In the genomic region with DNA sequence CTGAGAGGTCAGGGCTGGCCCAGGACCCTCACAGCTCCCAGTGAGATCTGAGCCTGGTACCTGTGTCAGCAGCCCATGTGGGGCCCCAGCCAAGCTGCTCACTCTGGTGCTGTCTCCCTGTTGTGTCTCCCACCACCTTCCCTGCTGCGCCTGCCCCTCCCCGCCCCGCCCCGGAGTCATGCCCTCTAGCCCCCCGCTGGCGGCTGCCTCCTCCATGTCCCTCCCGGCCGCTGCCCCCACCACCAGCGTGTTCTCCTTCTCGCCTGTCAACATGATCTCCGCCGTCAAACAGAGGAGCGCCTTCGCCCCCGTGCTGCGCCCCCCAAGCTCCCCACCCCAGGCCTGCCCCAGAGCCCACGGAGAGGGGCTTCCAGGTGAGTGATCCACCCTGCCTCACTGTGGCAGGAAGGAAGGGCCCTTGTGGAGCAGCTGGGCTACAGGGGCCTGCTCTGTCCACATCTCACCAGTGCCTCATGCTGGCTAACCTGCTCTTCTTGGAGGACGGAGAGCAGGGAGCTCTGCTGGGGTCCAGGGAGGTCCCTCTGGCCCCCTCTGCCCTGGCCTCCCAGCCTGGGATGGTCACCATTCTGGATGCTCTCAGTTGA, we compare ENCODE assay signal across 23 cellular contexts. TPM values are rescaled to one million over a fixed set of nuclear protein-coding genes. Genes with fewer than 3 reads are reported as not detected.
"Had no signal": no experiment of that assay in that cellular context is flagged by ENCODE, and none has a peak within 500 bp of the region (broad histone marks: within the 10 kb centered on the region; RNA-seq: fewer than 3 reads in every experiment).

No MANE protein-coding gene starts in this region.

- DNase-seq: activated CD4-positive, alpha-beta memory T cell treated with anti-CD3 and anti-CD28 coated beads, Interleukin-2, amount 10 ng/mL, durations not matched to agents 7 days and 5 days; activated CD4-positive, alpha-beta T cell treated with anti-CD3 and anti-CD28 coated beads, Interleukin-2, amount 50 U/mL, for 1 hour; activated gamma-delta T cell treated with Interleukin-2 at 50 U/mL for 16 hours; activated naive CD8-positive, alpha-beta T cell treated with anti-CD3 and anti-CD28 coated beads for 36 hours; activated T-cell treated with anti-CD3 and anti-CD28 coated beads, Interleukin-2, amount 50 U/mL, for 4 hours; anterior cingulate cortex; cerebellar nuclear complex; KG1; NCI-H1092; NCI-H2029; NCI-H2107; NCI-H2171 treated with DMSO at 0.1 percent for 48 hours; NCI-H226; SIG-M5; T-helper 17 cell had no signal

- H3K4me3 Mint-ChIP-seq: activated CD4-positive, alpha-beta memory T cell treated with anti-CD3 and anti-CD28 coated beads, Interleukin-2, amount 10 ng/mL, durations not matched to agents 7 days and 5 days; activated CD4-positive, alpha-beta T cell treated with anti-CD3 and anti-CD28 coated beads for 36 hours; activated naive CD4-positive, alpha-beta T cell treated with anti-CD3 and anti-CD28 coated beads, Interleukin-2, amount 10 ng/mL, durations not matched to agents 7 days and 5 days; activated naive CD8-positive, alpha-beta T cell treated with anti-CD3 and anti-CD28 coated beads for 36 hours; activated T-cell treated with anti-CD3 and anti-CD28 coated beads, Interleukin-2, amount 50 U/mL, for 4 hours; T-helper 17 cell had no signal

- ATAC-seq: activated CD4-positive, alpha-beta T cell treated with anti-CD3 and anti-CD28 coated beads for 36 hours; activated T-cell treated with anti-CD3 and anti-CD28 coated beads, Interleukin-2, amount 50 U/mL, for 4 hours; T-helper 17 cell had no signal

- H3K36me3 Mint-ChIP-seq: activated naive CD4-positive, alpha-beta T cell treated with anti-CD3 and anti-CD28 coated beads, Interleukin-2, amount 10 ng/mL, durations not matched to agents 7 days and 5 days; activated naive CD8-positive, alpha-beta T cell treated with anti-CD3 and anti-CD28 coated beads for 36 hours had no signal

- H3K27ac ChIP-seq: WERI-Rb-1 had no signal

- H3K9me3 Mint-ChIP-seq: activated CD4-positive, alpha-beta memory T cell treated with anti-CD3 and anti-CD28 coated beads, Interleukin-2, amount 10 ng/mL, durations not matched to agents 7 days and 5 days; activated naive CD4-positive, alpha-beta T cell treated with anti-CD3 and anti-CD28 coated beads, Interleukin-2, amount 10 ng/mL, durations not matched to agents 7 days and 5 days; activated naive CD8-positive, alpha-beta T cell treated with anti-CD3 and anti-CD28 coated beads for 36 hours; activated T-cell treated with anti-CD3 and anti-CD28 coated beads, Interleukin-2, amount 50 U/mL, for 4 hours had no signal

- H3K36me3 ChIP-seq: WERI-Rb-1 had no signal

- H3K27ac Mint-ChIP-seq: activated CD4-positive, alpha-beta memory T cell treated with anti-CD3 and anti-CD28 coated beads, Interleukin-2, amount 10 ng/mL, durations not matched to agents 7 days and 5 days; activated CD4-positive, alpha-beta T cell treated with anti-CD3 and anti-CD28 coated beads for 36 hours; activated naive CD4-positive, alpha-beta T cell treated with anti-CD3 and anti-CD28 coated beads, Interleukin-2, amount 10 ng/mL, durations not matched to agents 7 days and 5 days; activated naive CD8-positive, alpha-beta T cell treated with anti-CD3 and anti-CD28 coated beads for 36 hours; T-helper 17 cell had no signal

RNA-seq across cellular contexts. Expression of a gene that starts 44.9 kb away (rescaled TPM):
- total RNA-seq: MCF 10A, NCI-H460, OCI-LY7, RPMI7951 had no signal

RNA-seq across cellular contexts. Expression of a gene that starts 59.2 kb away (rescaled TPM):
- total RNA-seq: activated CD4-positive, alpha-beta memory T cell treated with anti-CD3 and anti-CD28 coated beads, Interleukin-2, amount 10 ng/mL, durations not matched to agents 7 days and 5 days; activated CD4-positive, alpha-beta T cell treated with anti-CD3 and anti-CD28 coated beads for 36 hours; activated naive CD8-positive, alpha-beta T cell treated with anti-CD3 and anti-CD28 coated beads for 36 hours; activated T-cell treated with anti-CD3 and anti-CD28 coated beads, Interleukin-2, amount 50 U/mL, for 4 hours; cardiac septum; MCF 10A; NCI-H460; OCI-LY7; RPMI7951; T-helper 17 cell had no signal
